Comparison of ENCODE assay signal across 11 cellular contexts in the genomic region with DNA sequence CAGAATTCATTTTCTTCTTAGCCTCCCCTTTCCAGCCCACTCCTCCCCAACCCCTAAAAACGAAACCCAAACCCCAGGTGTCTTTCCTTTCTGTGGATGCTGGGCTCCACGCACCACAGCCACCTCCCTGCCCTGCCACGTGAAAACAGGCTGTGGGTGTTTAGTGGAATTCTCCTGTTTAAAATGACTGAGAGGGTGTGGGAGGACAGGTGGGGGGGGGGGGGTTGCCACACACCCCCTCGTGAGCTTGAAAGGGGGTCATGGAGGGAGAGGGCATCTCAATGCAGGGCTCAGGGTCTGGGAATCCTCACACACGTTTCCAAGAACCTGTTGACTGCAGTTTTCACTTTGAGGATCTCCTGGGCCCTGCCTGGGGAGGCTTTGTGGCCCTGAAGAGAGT.
DNase-seq lines count a peak whose midpoint lies in the region; ATAC-seq and TF ChIP-seq lines count a peak whose summit lies in the region.
"Had no signal": no experiment of that assay in that cellular context is flagged by ENCODE, and none has a peak within 500 bp of the region (broad histone marks: within the 10 kb centered on the region; RNA-seq: fewer than 3 reads in every experiment).

No MANE protein-coding gene starts in this region.

- POLR2A ChIA-PET in CD4-positive, alpha-beta T cell (lab: Charles Lee), result no interaction called here

- no peak for TF ChIP-seq POLR2A in gastroesophageal sphincter (IDR thresholded peaks at IDR 0.05)

- no peak overlapping the region for H3K4me3 Mint-ChIP-seq in CD4-positive, alpha-beta T cell
- H3K4me3 Mint-ChIP-seq in activated T-helper 2 cell treated with anti-CD3 and anti-CD28 coated beads, Interferon-gamma antibody, Interleukin-2, Interleukin-4, amounts not matched to agents 10 μg/mL and 5 μg/mL and 100 μg/mL, durations not matched to agents 14 hours and 24 hours and 36 hours (ENCODE audit: low read depth), result no peak overlapping the region

- no peak overlapping the region for H3K4me2 ChIP-seq in osteoblast (ENCODE audit: insufficient read depth, low read length)

- H3K27ac ChIP-seq in CD4-positive, alpha-beta T cell (ENCODE audit: low read depth, low read length), result no peak overlapping the region
- no peak overlapping the region for H3K27ac ChIP-seq in osteoblast (ENCODE audit: low read depth, low read length)
- peak overlapping the region in 1 of 4 donors; percentile 60 for H3K27ac ChIP-seq in gastroesophageal sphincter
- H3K27ac ChIP-seq: cardiac muscle cell had no signal

- H3K36me3 ChIP-seq in osteoblast (ENCODE audit: insufficient read depth, low read length), result no peaks in the 10 kb centered on the region
- H3K36me3 ChIP-seq in gastroesophageal sphincter, result peaks cover 0 to 5% of the 10 kb centered on the region in 2 donors
- H3K36me3 ChIP-seq: cardiac muscle cell had no signal

- no peaks in the 10 kb centered on the region for H3K36me3 Mint-ChIP-seq in CD4-positive, alpha-beta T cell (ENCODE audit: low read depth)
- no peaks in the 10 kb centered on the region for H3K36me3 Mint-ChIP-seq in activated T-helper 2 cell treated with anti-CD3 and anti-CD28 coated beads, Interferon-gamma antibody, Interleukin-2, Interleukin-4, amounts not matched to agents 10 μg/mL and 5 μg/mL and 100 μg/mL, durations not matched to agents 14 hours and 24 hours and 36 hours (ENCODE audit: low read depth)

- no peak for DNase-seq in CD4-positive, alpha-beta T cell
- DNase-seq in activated T-helper 2 cell treated with anti-CD3 and anti-CD28 coated beads, Interferon-gamma antibody, Interleukin-2, Interleukin-4, amounts not matched to agents 10 μg/mL and 5 μg/mL and 100 μg/mL, durations not matched to agents 14 hours and 24 hours and 36 hours (ENCODE audit: low spot score), result no peak
- DNase-seq in osteoblast (ENCODE audit: insufficient read length, low spot score, missing footprints), result peak; percentile 41
- DNase-seq: GOT3, NCI-H1048, NCI-H446 had no signal

- H3K9me3 Mint-ChIP-seq in CD4-positive, alpha-beta T cell, result no peaks in the 10 kb centered on the region
- H3K9me3 Mint-ChIP-seq in activated T-helper 2 cell treated with anti-CD3 and anti-CD28 coated beads, Interferon-gamma antibody, Interleukin-2, Interleukin-4, amounts not matched to agents 10 μg/mL and 5 μg/mL and 100 μg/mL, durations not matched to agents 14 hours and 24 hours and 36 hours, result no peaks in the 10 kb centered on the region

- WGBS in gastroesophageal sphincter (ENCODE audit: low coverage in 1 of 2), 2 donors, result 80% methylated on average over 1 of the region's 5 CpGs; no CpG with 5 or more reads in 1 of the 2 donors

- H3K4me3 ChIP-seq in GM08714 (ENCODE audit: low read length), result peak overlapping the region; percentile 93; the same call in 1 of the 2 replicates
- no peak overlapping the region for H3K4me3 ChIP-seq in osteoblast (ENCODE audit: insufficient read depth, low read length)
- no peak overlapping the region for H3K4me3 ChIP-seq in gastroesophageal sphincter
- H3K4me3 ChIP-seq: cardiac muscle cell had no signal

- H4K20me1 ChIP-seq in osteoblast (ENCODE audit: insufficient read depth, low read length), result no peaks in the 10 kb centered on the region

- no peaks in the 10 kb centered on the region for H3K9me3 ChIP-seq in CD4-positive, alpha-beta T cell (ENCODE audit: control insufficient read depth, low read length)
- no peaks in the 10 kb centered on the region for H3K9me3 ChIP-seq in osteoblast (ENCODE audit: low read depth, low read length)
- no peaks in the 10 kb centered on the region for H3K9me3 ChIP-seq in gastroesophageal sphincter

- intact Hi-C loops in CD4-positive, alpha-beta T cell (cut with DNase I, micrococcal nuclease), result loop anchor here in 1 of 2 experiments (10.0 kb wide), 1 partner anchor 151 kb away; no protein-coding TSS in a partner anchor
- intact Hi-C loops in activated T-helper 2 cell treated with anti-CD3 and anti-CD28 coated beads, Interferon-gamma antibody, Interleukin-2, Interleukin-4, amounts not matched to agents 10 μg/mL and 5 μg/mL and 100 μg/mL, durations not matched to agents 14 hours and 24 hours and 36 hours (cut with micrococcal nuclease), result no loop called here

- H3K79me2 ChIP-seq in osteoblast (ENCODE audit: insufficient read depth, low read length), result no peaks in the 10 kb centered on the region

- H3K4me1 Mint-ChIP-seq in CD4-positive, alpha-beta T cell (ENCODE audit: low read depth), result peaks cover 69% of the 10 kb centered on the region
- peaks cover 70% of the 10 kb centered on the region for H3K4me1 Mint-ChIP-seq in activated T-helper 2 cell treated with anti-CD3 and anti-CD28 coated beads, Interferon-gamma antibody, Interleukin-2, Interleukin-4, amounts not matched to agents 10 μg/mL and 5 μg/mL and 100 μg/mL, durations not matched to agents 14 hours and 24 hours and 36 hours (ENCODE audit: low read depth)

- CTCF ChIA-PET in CD4-positive, alpha-beta T cell (lab: Charles Lee), result no interaction called here

- peak overlapping the region; percentile 90 for H3K27ac Mint-ChIP-seq in CD4-positive, alpha-beta T cell
- H3K27ac Mint-ChIP-seq in activated T-helper 2 cell treated with anti-CD3 and anti-CD28 coated beads, Interferon-gamma antibody, Interleukin-2, Interleukin-4, amounts not matched to agents 10 μg/mL and 5 μg/mL and 100 μg/mL, durations not matched to agents 14 hours and 24 hours and 36 hours, result peak overlapping the region; percentile 90

- H2AFZ ChIP-seq in osteoblast (ENCODE audit: low read length), result no peak overlapping the region

- no peaks in the 10 kb centered on the region for H3K27me3 Mint-ChIP-seq in CD4-positive, alpha-beta T cell
- H3K27me3 Mint-ChIP-seq in activated T-helper 2 cell treated with anti-CD3 and anti-CD28 coated beads, Interferon-gamma antibody, Interleukin-2, Interleukin-4, amounts not matched to agents 10 μg/mL and 5 μg/mL and 100 μg/mL, durations not matched to agents 14 hours and 24 hours and 36 hours (ENCODE audit: low read depth), result no peaks in the 10 kb centered on the region

- no peak for ATAC-seq in CD4-positive, alpha-beta T cell (ENCODE audit: poor library complexity)
- no peak for ATAC-seq in GM21515 (IDR thresholded peaks at IDR 0.05; ENCODE audit: unreplicated experiment)
- ATAC-seq in GM19328 (IDR thresholded peaks at IDR 0.05; ENCODE audit: unreplicated experiment), result no peak
- ATAC-seq in gastroesophageal sphincter, result no peak

- no peak for TF ChIP-seq EP300 in gastroesophageal sphincter (IDR thresholded peaks at IDR 0.05)

- H3K27me3 ChIP-seq in CD4-positive, alpha-beta T cell (ENCODE audit: control insufficient read depth, insufficient read depth, low read length), result no peaks in the 10 kb centered on the region
- peaks cover 25% of the 10 kb centered on the region for H3K27me3 ChIP-seq in osteoblast (ENCODE audit: insufficient read depth, low read length)
- no peaks in the 10 kb centered on the region for H3K27me3 ChIP-seq in gastroesophageal sphincter

- no peak for TF ChIP-seq CTCF in CD4-positive, alpha-beta T cell (IDR thresholded peaks at IDR 0.05)
- TF ChIP-seq CTCF in osteoblast (IDR thresholded peaks at IDR 0.05; ENCODE audit: extremely low read depth, low read depth, low read length) (no peak), gastroesophageal sphincter (IDR thresholded peaks at IDR 0.05) (no peak)

- H3K4me1 ChIP-seq in osteoblast (ENCODE audit: insufficient read depth, low read length) (peaks cover 11% of the 10 kb centered on the region), gastroesophageal sphincter (peaks cover 0 to 50% (median 13%) of the 10 kb centered on the region in 3 donors)
